In genomic region chr1:3656450-3657095, GRCh38 we compare ENCODE assay signal across 1 cellular context.
A peak's percentile ranks its signal among the peaks of the same experiment; 100 is the strongest.
TF ChIP-seq lines count a peak whose summit lies in the region.

No MANE protein-coding gene starts in this region.

TF ChIP-seq in K562, 482 proteins besides CTCF, POLR2A, EP300 and RAD21:
- TF ChIP-seq THRAP3 (IDR thresholded peaks at IDR 0.05; ENCODE audit: borderline replicate concordance) (no peak), DNMT1 (IDR thresholded peaks at IDR 0.05) (no peak), SMARCA5 (IDR thresholded peaks at IDR 0.05) (0 out of 2 replicates have a peak, but pooled peaks have one; percentile 45), BCOR (IDR thresholded peaks at IDR 0.05) (0 out of 2 replicates have a peak, but pooled peaks have one; percentile 40), RBM25 (IDR thresholded peaks at IDR 0.05; ENCODE audit: low read depth, low read length, severe bottlenecking) (peak; percentile 87), KDM1A (IDR thresholded peaks at IDR 0.05) (peak in 1 of 2 experiments; percentile 55; a peak in 1 of 4 replicates)
